17 cellular contexts compared by ENCODE assay signal in the genomic region with DNA sequence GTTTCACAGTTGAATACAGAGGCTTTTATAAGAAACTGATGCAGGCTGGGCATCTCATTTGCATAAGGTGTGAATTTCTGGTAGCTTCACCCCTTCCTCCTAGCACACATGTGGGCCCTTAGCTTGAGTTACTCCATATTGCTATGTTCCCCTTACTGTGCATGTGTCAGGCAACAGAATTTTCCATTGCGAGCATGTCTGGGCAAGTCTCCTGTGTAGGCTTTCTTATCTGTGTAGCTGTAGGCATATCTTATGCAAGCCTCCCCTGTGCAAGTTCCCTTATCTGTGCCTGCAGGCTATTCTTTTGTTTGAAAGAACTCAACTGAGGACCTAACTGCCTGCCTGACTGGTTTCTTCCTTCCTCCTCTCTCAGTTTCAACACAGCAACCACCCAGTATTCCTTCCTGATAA.
A peak's percentile ranks its signal among the peaks of the same experiment; 100 is the strongest.
DNase-seq lines count a peak whose midpoint lies in the region; TF ChIP-seq lines count a peak whose summit lies in the region.
"Had no signal": no experiment of that assay in that cellular context is flagged by ENCODE, and none has a peak within 500 bp of the region (broad histone marks: within the 10 kb centered on the region; RNA-seq: fewer than 3 reads in every experiment).

No MANE protein-coding gene starts in this region.

- H3K18ac ChIP-seq in mesenchymal stem cell (ENCODE audit: low read depth in 1 of 2, low read length in 2 of 2), result no peak overlapping the region

- H3K36me3 ChIP-seq in mesenchymal stem cell (ENCODE audit: control insufficient read depth in 1 of 2, insufficient read depth in 2 of 2, low read depth in 1 of 2, low read length in 2 of 2), result no peaks in the 10 kb centered on the region
- no peaks in the 10 kb centered on the region for H3K36me3 ChIP-seq in esophagus squamous epithelium
- no peaks in the 10 kb centered on the region for H3K36me3 ChIP-seq in WERI-Rb-1
- H3K36me3 ChIP-seq: left lung, tibial artery had no signal

- H3K23ac ChIP-seq in mesenchymal stem cell (ENCODE audit: low read length in 2 of 2), result no peak overlapping the region

- no peak overlapping the region for H3K4me2 ChIP-seq in mesenchymal stem cell (ENCODE audit: low read length, poor library complexity, severe bottlenecking)

- H3K4ac ChIP-seq in mesenchymal stem cell (ENCODE audit: low read depth in 1 of 2, low read length in 2 of 2), result peak overlapping the region in 1 of 2 experiments; percentile 59

- H3K9me3 ChIP-seq in mesenchymal stem cell (ENCODE audit: control insufficient read depth, low read length) (peaks cover 23% of the 10 kb centered on the region), esophagus squamous epithelium (peaks cover 0 to 20% (median 17%) of the 10 kb centered on the region in 3 donors), WERI-Rb-1 (ENCODE audit: severe bottlenecking) (peaks cover 12% of the 10 kb centered on the region)
- H3K9me3 ChIP-seq: tibial artery had no signal

- H3K14ac ChIP-seq in mesenchymal stem cell (ENCODE audit: low read length in 2 of 2), result no peak overlapping the region

- H2AFZ ChIP-seq in mesenchymal stem cell (ENCODE audit: low read depth, low read length), result no peak overlapping the region

- intact Hi-C loops in esophagus squamous epithelium (cut with DNase I), result no loop called here

- no peak overlapping the region for H3K9ac ChIP-seq in mesenchymal stem cell (ENCODE audit: low read length)

- H2BK12ac ChIP-seq in mesenchymal stem cell (ENCODE audit: low read length in 2 of 2), result no peak overlapping the region

- H3K27me3 ChIP-seq in mesenchymal stem cell (ENCODE audit: control insufficient read depth in 1 of 2, insufficient read depth in 1 of 2, low read length in 2 of 2) (no peaks in the 10 kb centered on the region), esophagus squamous epithelium (no peaks in the 10 kb centered on the region), WERI-Rb-1 (ENCODE audit: insufficient read depth, low read depth, severe bottlenecking) (no peaks in the 10 kb centered on the region)
- H3K27me3 ChIP-seq: left lung, tibial artery had no signal

- no peaks in the 10 kb centered on the region for H3K4me1 ChIP-seq in mesenchymal stem cell (ENCODE audit: control insufficient read depth, insufficient read depth, low read depth, low read length)
- no peaks in the 10 kb centered on the region for H3K4me1 ChIP-seq in esophagus squamous epithelium
- H3K4me1 ChIP-seq: left lung, tibial artery had no signal

- no peak overlapping the region for H2BK120ac ChIP-seq in mesenchymal stem cell (ENCODE audit: low read depth, low read length)

- H4K91ac ChIP-seq in mesenchymal stem cell (ENCODE audit: low read length), result no peak overlapping the region

- 100% methylated on average over 1 of the region's 1 CpG for WGBS in mesenchymal stem cell
- WGBS in esophagus squamous epithelium, 2 donors, result 38 to 72% methylated on average over 1 of the region's 1 CpG

- DNase-seq in GF-D8 (lab: John Stamatoyannopoulos, UW) (peak; percentile 95), NB4 (ENCODE audit: low read depth) (peak; percentile 86), astrocyte of the hippocampus (ENCODE audit: low read depth, low spot score) (peak; percentile 20), mesenchymal stem cell (peak; percentile 5), NCI-H82 treated with DMSO at 0.1 percent for 48 hours (lab: John Stamatoyannopoulos, UW; ENCODE audit: unreplicated experiment) (no peak), esophagus squamous epithelium (lab: John Stamatoyannopoulos, UW) (no peak), WERI-Rb-1 (no peak), AG20443 (ENCODE audit: low spot score) (no peak)
- DNase-seq: activated CD4-positive, alpha-beta T cell treated with anti-CD3 and anti-CD28 coated beads for 4 hours; CD4-positive, CD25-positive, alpha-beta regulatory T cell; hippocampal formation; left lung; naive thymus-derived CD4-positive, alpha-beta T cell; NCI-H1105; stimulated activated CD4-positive, alpha-beta T cell treated with anti-CD3 and anti-CD28 coated beads, Interleukin-1b, Interleukin-23, amount 100 ng/mL, for 48 hours; stimulated activated CD8-positive, alpha-beta memory T cell treated with anti-CD3 and anti-CD28 coated beads, Interleukin-4, amount 100 ng/mL, for 48 hours; tibial artery had no signal

- no peaks in the 10 kb centered on the region for H3K79me1 ChIP-seq in mesenchymal stem cell (replicated peaks; ENCODE audit: low read length, poor library complexity, severe bottlenecking)

- H3K4me3 ChIP-seq in NB4 (ENCODE audit: low read depth, low read length), result no peak overlapping the region
- no peak overlapping the region for H3K4me3 ChIP-seq in mesenchymal stem cell (ENCODE audit: insufficient read depth in 1 of 2, low read depth in 1 of 2, low read length in 2 of 2)
- no peak overlapping the region for H3K4me3 ChIP-seq in esophagus squamous epithelium
- no peak overlapping the region for H3K4me3 ChIP-seq in WERI-Rb-1 (ENCODE audit: low read depth, low read length)
- H3K4me3 ChIP-seq: left lung, tibial artery had no signal

- H3K27ac ChIP-seq in mesenchymal stem cell (ENCODE audit: low read length, poor library complexity, severe bottlenecking) (no peak overlapping the region), esophagus squamous epithelium (no peak overlapping the region), WERI-Rb-1 (no peak overlapping the region)
- H3K27ac ChIP-seq: left lung, tibial artery had no signal

- H4K8ac ChIP-seq in mesenchymal stem cell (ENCODE audit: low read length), result no peak overlapping the region

- no peak overlapping the region for H2AK5ac ChIP-seq in mesenchymal stem cell (ENCODE audit: low read length, severe bottlenecking)

- TF ChIP-seq POLR2A in NB4 (IDR thresholded peaks at IDR 0.05; ENCODE audit: extremely low read depth, insufficient read length), result no peak
- no peak for TF ChIP-seq POLR2A in esophagus squamous epithelium (IDR thresholded peaks at IDR 0.05)

- H2BK5ac ChIP-seq in mesenchymal stem cell (ENCODE audit: low read depth, low read length, poor library complexity, severe bottlenecking), result no peak overlapping the region

- TF ChIP-seq CTCF in NB4 (IDR thresholded peaks at IDR 0.05; ENCODE audit: low read depth, low read length) (no peak), esophagus squamous epithelium (IDR thresholded peaks at IDR 0.05) (no peak), WERI-Rb-1 (IDR thresholded peaks at IDR 0.05; ENCODE audit: low read depth, low read length) (no peak)

- no peak overlapping the region for H2BK15ac ChIP-seq in mesenchymal stem cell (ENCODE audit: low read depth, poor library complexity, severe bottlenecking)

Comparison
In these comparisons a context has a peak if more than half of its experiments do, and no peak if none do; other contexts are left out.
1. DNase-seq: peak in GF-D8 (single experiment), NB4 (single experiment), astrocyte of the hippocampus (single experiment) and mesenchymal stem cell (single experiment); none in NCI-H82 treated with DMSO at 0.1 percent for 48 hours (single experiment), esophagus squamous epithelium (single experiment), WERI-Rb-1 (single experiment) and AG20443 (single experiment).